19 cellular contexts compared by ENCODE assay signal in the genomic region with DNA sequence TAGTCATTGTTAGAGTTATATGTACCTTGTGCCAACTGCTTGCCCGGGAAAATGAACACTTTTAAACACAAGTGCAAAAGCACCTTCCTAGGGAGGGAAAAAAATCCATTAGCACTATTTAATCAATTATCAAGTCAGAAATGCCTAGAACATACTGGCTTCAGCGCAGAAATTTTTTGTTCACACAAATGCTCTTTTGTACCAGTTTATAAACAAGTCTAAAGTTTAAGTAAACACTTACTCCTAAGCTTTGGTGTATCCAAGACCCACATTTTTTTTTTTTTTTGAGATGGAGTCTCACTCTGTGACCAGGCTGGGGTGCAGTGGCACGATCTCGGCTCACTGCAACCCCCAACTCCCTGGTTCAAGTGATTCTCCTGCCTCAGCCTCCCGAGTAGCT. TPM values are rescaled to one million over a fixed set of nuclear protein-coding genes. Genes with fewer than 3 reads are reported as not detected.
A peak's percentile ranks its signal among the peaks of the same experiment; 100 is the strongest.
DNase-seq lines count a peak whose midpoint lies in the region; ATAC-seq, FAIRE-seq and TF ChIP-seq lines count a peak whose summit lies in the region.
"Had no signal": no experiment of that assay in that cellular context is flagged by ENCODE, and none has a peak within 500 bp of the region (broad histone marks: within the 10 kb centered on the region; RNA-seq: fewer than 3 reads in every experiment).

No MANE protein-coding gene starts in this region.

- H3K56ac ChIP-seq in H9 (ENCODE audit: insufficient read length, low read depth, low read length), result no peak overlapping the region

- H3K79me1 ChIP-seq in H9 (ENCODE audit: insufficient read depth, low read depth, low read length, poor library complexity, severe bottlenecking), result no peaks in the 10 kb centered on the region

- intact Hi-C loops in HepG2 (cut with micrococcal nuclease; ENCODE audit: unreplicated experiment), result no loop called here
- intact Hi-C loops in heart left ventricle (cut with DNase I), result no loop called here
- intact Hi-C loops in testis (cut with DNase I; ENCODE audit: low total_unique reads), result no loop called here

- H3K79me2 ChIP-seq in H9 (ENCODE audit: insufficient read depth, low read length), result no peaks in the 10 kb centered on the region
- no peaks in the 10 kb centered on the region for H3K79me2 ChIP-seq in HepG2 (ENCODE audit: insufficient read depth, low read length)

- no peak overlapping the region for H4K91ac ChIP-seq in H9 (ENCODE audit: insufficient read length, low read depth, low read length)

- no peak overlapping the region for H2BK5ac ChIP-seq in H9 (ENCODE audit: insufficient read length, low read length)

- no TSS peak for BruUV-seq in HepG2 (replicated peaks; lab: Mats Ljungman, UMichigan)

- H3K9me3 Mint-ChIP-seq in H9 (no peaks in the 10 kb centered on the region), chondrocyte (ENCODE audit: low read depth) (no peaks in the 10 kb centered on the region)
- H3K9me3 Mint-ChIP-seq: CD8-positive, alpha-beta T cell; GM23338; HFFc6; IgD-negative memory B cell had no signal

- H3K4me3 Mint-ChIP-seq in H9 (no peak overlapping the region), chondrocyte (ENCODE audit: unreplicated experiment) (no peak overlapping the region)
- H3K4me3 Mint-ChIP-seq: B cell; CD8-positive, alpha-beta T cell; GM23338; HFFc6 had no signal

- no peak overlapping the region for H2BK120ac ChIP-seq in H9 (ENCODE audit: low read depth, low read length, poor library complexity, severe bottlenecking)

- H2BK12ac ChIP-seq in H9 (ENCODE audit: insufficient read length, low read depth, low read length), result no peak overlapping the region

- H3K4me3 ChIP-seq in HepG2 (replicated peaks in 1 of 3; ENCODE audit: insufficient read depth in 1 of 3, low read depth in 2 of 3, low read length in 3 of 3) (no peak overlapping the region), heart left ventricle (no peak overlapping the region), testis (no peak overlapping the region)
- H3K4me3 ChIP-seq: BLaER1 treated with 17β-estradiol and CSF1 and Interleukin-3, amounts not matched to agents 10 nM and 100 nM; GM12878; GM23338 had no signal

- ATAC-seq in HepG2, result peak; percentile 45
- ATAC-seq in heart left ventricle, result no peak
- ATAC-seq: CD8-positive, alpha-beta T cell; GM12878; GM23338; HCT116 had no signal

- TF ChIP-seq EP300 in HepG2 (IDR thresholded peaks at IDR 0.05; ENCODE audit: low read depth in 2 of 2, low read length in 2 of 2), result no peak
- TF ChIP-seq EP300 in HepG2 (CRISPR knock-in tag; IDR thresholded peaks at IDR 0.05; ENCODE audit: borderline replicate concordance), result no peak

- H3K4ac ChIP-seq in H9 (ENCODE audit: low read depth, low read length), result no peak overlapping the region

- H2AFZ ChIP-seq in H9 (ENCODE audit: low read length), result no peak overlapping the region
- no peak overlapping the region for H2AFZ ChIP-seq in HepG2 (ENCODE audit: low read length)
- H2AFZ ChIP-seq: GM23338 had no signal

- no peak overlapping the region for H4K8ac ChIP-seq in H9 (replicated peaks; ENCODE audit: insufficient read length, low read depth, low read length)

- peak overlapping the region in 2 of 3 experiments; percentile 32 to 84; a peak in 2 of 7 replicates for H3K27ac Mint-ChIP-seq in H9
- H3K27ac Mint-ChIP-seq in chondrocyte (ENCODE audit: unreplicated experiment), result peak overlapping the region; percentile 53
- H3K27ac Mint-ChIP-seq: B cell; CD8-positive, alpha-beta T cell had no signal

- in situ Hi-C loops in HepG2 (cut with HindIII; ENCODE audit: extremely low pct_ligation_motif_present, low pct_unique_long_range_greater_than_20kb), result no loop called here

- no peak overlapping the region for H2BK20ac ChIP-seq in H9 (ENCODE audit: low read depth, low read length, poor library complexity, severe bottlenecking)

- H3K27me3 ChIP-seq in H9 (ENCODE audit: insufficient read depth, low read length) (no peaks in the 10 kb centered on the region), HepG2 (ENCODE audit: control insufficient read depth in 1 of 2, insufficient read depth in 2 of 2, low read length in 2 of 2) (no peaks in the 10 kb centered on the region), heart left ventricle (no peaks in the 10 kb centered on the region), testis (no peaks in the 10 kb centered on the region)
- H3K27me3 ChIP-seq: BLaER1 treated with 17β-estradiol and CSF1 and Interleukin-3, amounts not matched to agents 10 nM and 100 nM had no signal

- H3K9me3 ChIP-seq in H9 (ENCODE audit: control insufficient read depth, low read depth, low read length), result no peaks in the 10 kb centered on the region
- no peaks in the 10 kb centered on the region for H3K9me3 ChIP-seq in HepG2 (ENCODE audit: low read length)
- no peaks in the 10 kb centered on the region for H3K9me3 ChIP-seq in heart left ventricle
- no peaks in the 10 kb centered on the region for H3K9me3 ChIP-seq in testis
- H3K9me3 ChIP-seq: BLaER1 treated with 17β-estradiol and CSF1 and Interleukin-3, amounts not matched to agents 10 nM and 100 nM had no signal

- no peak overlapping the region for H3K14ac ChIP-seq in H9 (ENCODE audit: insufficient read depth, low read length)

- H3K4me1 ChIP-seq in H9 (ENCODE audit: insufficient read depth, low read length), result peaks cover 4% of the 10 kb centered on the region; the same call in 1 of the 2 replicates
- peaks cover 30% of the 10 kb centered on the region for H3K4me1 ChIP-seq in HepG2 (ENCODE audit: insufficient read depth, low read length)
- no peaks in the 10 kb centered on the region for H3K4me1 ChIP-seq in heart left ventricle
- H3K4me1 ChIP-seq in testis, result no peaks in the 10 kb centered on the region
- H3K4me1 ChIP-seq: BLaER1 treated with 17β-estradiol and CSF1 and Interleukin-3, amounts not matched to agents 10 nM and 100 nM had no signal

- no peak overlapping the region for H3K9ac ChIP-seq in H9 (ENCODE audit: extremely low read depth, insufficient read length, low read length)
- H3K9ac ChIP-seq in HepG2 (ENCODE audit: insufficient read depth, low read depth, low read length), result no peak overlapping the region
- H3K9ac ChIP-seq: BLaER1 treated with 17β-estradiol and CSF1 and Interleukin-3, amounts not matched to agents 10 nM and 100 nM had no signal

- peaks cover 25 to 75% of the 10 kb centered on the region in 2 experiments for H3K36me3 ChIP-seq in HepG2 (replicated peaks in 1 of 2; ENCODE audit: control insufficient read depth in 1 of 2, insufficient read depth in 2 of 2, low read length in 2 of 2)
- peaks cover 0 to 100% (median 95%) of the 10 kb centered on the region in 9 donors for H3K36me3 ChIP-seq in heart left ventricle
- peaks cover 3% of the 10 kb centered on the region for H3K36me3 ChIP-seq in testis (ENCODE audit: low read depth, missing control alignments)

- no peak overlapping the region for H4K5ac ChIP-seq in H9 (ENCODE audit: insufficient read length, low read depth, low read length)

- WGBS in H9 (ENCODE audit: extremely low coverage, insufficient read length, low lambda C conversion rate), result no CpG with 5 or more reads among the region's 5 CpGs
- 78% methylated on average over 5 of the region's 5 CpGs for WGBS in HepG2 (ENCODE audit: low lambda C conversion rate)
- 93 to 98% (median 96%) methylated on average over 5 of the region's 5 CpGs for WGBS in heart left ventricle, 4 donors
- WGBS in testis, 2 donors, result 94% methylated on average over 5 of the region's 5 CpGs

- no peak for DNase-seq in H9
- DNase-seq in chondrocyte (ENCODE audit: low spot score), result no peak
- peak; percentile 53 for DNase-seq in HepG2 (ENCODE audit: low spot score)
- no peak for DNase-seq in heart left ventricle
- no peak for DNase-seq in testis
- DNase-seq in NCI-H82 treated with DMSO at 0.1 percent for 48 hours (lab: John Stamatoyannopoulos, UW; ENCODE audit: unreplicated experiment), result no peak
- DNase-seq: Calu3; CD8-positive, alpha-beta T cell; DMS79 treated with DMSO at 0.1 percent for 48 hours; GF-D8; HFFc6 had no signal

- no peak overlapping the region for H3K18ac ChIP-seq in H9 (ENCODE audit: insufficient read length, low read depth, low read length)

- POLR2A ChIA-PET in HepG2 (lab: Yijun Ruan, JAX), result no interaction called here

- TF ChIP-seq CTCF in H9 (conservative IDR thresholded peaks at IDR 0.05) (no peak), chondrocyte (IDR thresholded peaks at IDR 0.05) (no peak), HepG2 (CRISPR knock-in tag; IDR thresholded peaks at IDR 0.05) (no peak), heart left ventricle (IDR thresholded peaks at IDR 0.05) (no peak), testis (IDR thresholded peaks at IDR 0.05) (no peak)

- no peaks in the 10 kb centered on the region for H3K23me2 ChIP-seq in H9 (ENCODE audit: insufficient read length, low read depth, low read length, poor library complexity, severe bottlenecking)

- H3T11ph ChIP-seq in H9 (ENCODE audit: low read length), result no peak overlapping the region

- H2BK15ac ChIP-seq in H9 (ENCODE audit: low read depth, low read length), result no peak overlapping the region

- no peak overlapping the region for H3K23ac ChIP-seq in H9 (ENCODE audit: insufficient read length, low read depth, low read length)

- TF ChIP-seq RAD21 in HepG2 (CRISPR knock-in tag; IDR thresholded peaks at IDR 0.05), result no peak

- no peak overlapping the region for H2AK5ac ChIP-seq in H9 (ENCODE audit: insufficient read length, low read length)

- H3K36me3 Mint-ChIP-seq in H9 (ENCODE audit: insufficient read depth in 1 of 3, low read depth in 3 of 3), result peaks cover 29 to 75% (median 60%) of the 10 kb centered on the region in 3 experiments
- peaks cover 37% of the 10 kb centered on the region for H3K36me3 Mint-ChIP-seq in chondrocyte (ENCODE audit: low read depth)

- CTCF ChIA-PET in HepG2 (lab: Yijun Ruan, JAX; ENCODE audit: low intra/inter-chr PET ratio, low total read pairs), result no interaction called here

- H3K27me3 Mint-ChIP-seq in H9 (ENCODE audit: low read depth) (no peaks in the 10 kb centered on the region), chondrocyte (ENCODE audit: low read depth) (no peaks in the 10 kb centered on the region)
- H3K27me3 Mint-ChIP-seq: B cell, IgD-negative memory B cell had no signal

- H3K4me1 Mint-ChIP-seq in H9 (peaks cover 25 to 32% of the 10 kb centered on the region in 2 experiments), chondrocyte (ENCODE audit: low read depth) (peaks cover 9% of the 10 kb centered on the region)
- H3K4me1 Mint-ChIP-seq: B cell had no signal

- TF ChIP-seq POLR2A in HepG2 (IDR thresholded peaks at IDR 0.05; ENCODE audit: insufficient read depth in 1 of 2, low read depth in 2 of 2, low read length in 2 of 2) (no peak), heart left ventricle (IDR thresholded peaks at IDR 0.05) (no peak), testis (IDR thresholded peaks at IDR 0.05) (no peak)

- H3K4me2 ChIP-seq in H9 (ENCODE audit: insufficient read depth, insufficient read length, low read length), result no peak overlapping the region
- no peak overlapping the region for H3K4me2 ChIP-seq in HepG2 (ENCODE audit: low read depth, low read length)
- H3K4me2 ChIP-seq: BLaER1 treated with 17β-estradiol and CSF1 and Interleukin-3, amounts not matched to agents 10 nM and 100 nM; GM23338 had no signal

- FAIRE-seq in HepG2 (lab: Jason Lieb, UNC), result no peak
- FAIRE-seq: GM12878, H54, HTR-8/SVneo had no signal

- H4K20me1 ChIP-seq in H9 (ENCODE audit: control insufficient read depth, insufficient read depth, insufficient read length) (no peaks in the 10 kb centered on the region), HepG2 (ENCODE audit: insufficient read depth, low read length) (no peaks in the 10 kb centered on the region)

- H3K27ac ChIP-seq in H9 (ENCODE audit: insufficient read length, low read depth, low read length), result no peak overlapping the region
- H3K27ac ChIP-seq in HepG2 (ENCODE audit: extremely low read length, insufficient read depth, low read length), result peak overlapping the region; percentile 22
- H3K27ac ChIP-seq in heart left ventricle, result no peak overlapping the region
- H3K27ac ChIP-seq in testis, result no peak overlapping the region
- H3K27ac ChIP-seq: BLaER1 treated with 17β-estradiol and CSF1 and Interleukin-3, amounts not matched to agents 10 nM and 100 nM had no signal

RNA-seq across cellular contexts. Expression of a gene that starts 30.6 kb away (rescaled TPM):
- total RNA-seq in H9 (2021), result 75.8 and 84.4 TPM in 2 replicates
- total RNA-seq in chondrocyte, result 102 to 144 TPM (median 142 TPM) in 3 replicates
- total RNA-seq in HepG2 (2016; rRNA removed; fragmentation: Illumina TruSeq; extraction: Trizol), result 84.9 and 129 TPM in 2 replicates
- 43.7 and 46.8 TPM in 2 replicates for total RNA-seq in HepG2 (2016; cell fraction: cytosol; rRNA removed; fragmentation: Illumina TruSeq; extraction: Trizol; ENCODE audit: low read depth)
- 85.1 and 124 TPM in 2 replicates for total RNA-seq in HepG2 (2016; cell fraction: insoluble cytoplasmic fraction; rRNA removed; fragmentation: Illumina TruSeq; extraction: Trizol)
- 30.0 and 36.5 TPM in 2 replicates for total RNA-seq in HepG2 (2016; cell fraction: membrane; rRNA removed; fragmentation: Illumina TruSeq; extraction: Trizol)
- 48.9 and 54.4 TPM in 2 replicates for total RNA-seq in HepG2 (2016; cell fraction: nucleus; rRNA removed; fragmentation: Illumina TruSeq; extraction: Trizol)
- polyA plus RNA-seq in HepG2 (2011; rRNA removed), result 19.7 and 24.0 TPM in 2 replicates
- 13.6 and 21.7 TPM in 2 replicates for polyA plus RNA-seq in HepG2 (2011; cell fraction: cytosol; rRNA removed)
- 9.3 and 13.1 TPM in 2 replicates for polyA plus RNA-seq in HepG2 (2011; cell fraction: nucleus; rRNA removed)
- polyA plus RNA-seq in HepG2 (2012), result 40.9 and 53.4 TPM in 2 replicates
- 1.7 and 2.0 TPM in 2 replicates for polyA plus RNA-seq in HepG2 (2016; cell fraction: cytosol; fragmentation: Illumina TruSeq; extraction: Trizol; ENCODE audit: low read depth)
- polyA plus RNA-seq in HepG2 (2016; cell fraction: insoluble cytoplasmic fraction; fragmentation: Illumina TruSeq; extraction: Trizol; ENCODE audit: low read depth), result 60.5 and 62.2 TPM in 2 replicates
- polyA plus RNA-seq in HepG2 (2016; cell fraction: membrane; fragmentation: Illumina TruSeq; extraction: Trizol; ENCODE audit: low read depth), result 5.2 and 6.2 TPM in 2 replicates
- 40.7 and 46.5 TPM in 2 replicates for polyA plus RNA-seq in HepG2 (2016; cell fraction: nucleus; fragmentation: Illumina TruSeq; extraction: Trizol; ENCODE audit: insufficient read depth, low read depth)
- 9.1 and 29.8 TPM in 2 replicates for polyA minus RNA-seq in HepG2 (2011; rRNA and poly(A)+ RNA removed; ENCODE audit: low replicate concordance)
- polyA minus RNA-seq in HepG2 (2011; cell fraction: cytosol; rRNA and poly(A)+ RNA removed), result 58.1 and 58.4 TPM in 2 replicates
- polyA minus RNA-seq in HepG2 (2011; cell fraction: nucleus; rRNA and poly(A)+ RNA removed), result 47.1 and 54.0 TPM in 2 replicates
- 10 to 100 TPM; 22.6 to 87.9 (median 46.9) TPM for total RNA-seq in heart left ventricle
- 10 to 100 TPM in 1 of 2 donors, 1 to 10 TPM in 1; 5.7 to 28.5 TPM for polyA plus RNA-seq in heart left ventricle
- 10 to 100 TPM; 25.6 to 33.3 TPM for total RNA-seq in testis
- 74.3 TPM for polyA plus RNA-seq in testis (ENCODE audit: insufficient read depth, low read depth, low replicate concordance)
